ENCODE assay signal across 21 cellular contexts in the genomic region with DNA sequence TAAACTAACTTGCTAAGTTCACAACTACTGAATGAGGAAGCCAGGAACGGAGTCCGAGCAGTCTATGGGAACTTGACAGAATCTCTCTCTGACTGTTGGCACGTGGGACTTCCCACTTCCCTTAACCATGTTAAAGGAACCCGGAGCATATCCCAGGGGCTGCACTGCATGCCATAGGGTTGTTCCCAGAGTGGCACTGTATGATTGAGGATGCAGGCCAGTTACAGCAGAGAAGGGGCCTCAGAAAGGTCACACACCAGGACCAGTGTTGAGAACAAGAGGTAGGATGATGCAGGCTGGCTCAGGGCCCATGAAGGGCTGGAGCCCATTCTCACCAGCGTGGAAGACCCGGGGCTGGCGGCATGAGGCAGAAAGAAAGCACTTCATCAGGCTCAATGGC.
DNase-seq lines count a peak whose midpoint lies in the region; ATAC-seq and TF ChIP-seq lines count a peak whose summit lies in the region.
"Had no signal": no experiment of that assay in that cellular context is flagged by ENCODE, and none has a peak within 500 bp of the region (broad histone marks: within the 10 kb centered on the region; RNA-seq: fewer than 3 reads in every experiment).

No MANE protein-coding gene starts in this region.

- peak; percentile 36 for ATAC-seq in GM18873 (IDR thresholded peaks at IDR 0.05; ENCODE audit: low FRiP score, unreplicated experiment)
- no peak for ATAC-seq in left colon
- ATAC-seq in CD8-positive, alpha-beta T cell, result no peak
- ATAC-seq: A549, psoas muscle, WTC11 had no signal

- no peak for TF ChIP-seq CTCF in left ventricle myocardium inferior (IDR thresholded peaks at IDR 0.05; ENCODE audit: borderline replicate concordance)
- TF ChIP-seq CTCF in CD8-positive, alpha-beta T cell (IDR thresholded peaks at IDR 0.05), result no peak

- CTCF ChIA-PET in CD8-positive, alpha-beta T cell (lab: Charles Lee), result no interaction called here

- no peaks in the 10 kb centered on the region for H3K27me3 ChIP-seq in left ventricle myocardium inferior (ENCODE audit: low read depth)
- H3K27me3 ChIP-seq in CD8-positive, alpha-beta T cell (ENCODE audit: insufficient read depth, low read length), result no peaks in the 10 kb centered on the region
- H3K27me3 ChIP-seq: breast epithelium, Peyer's patch, spleen had no signal

- peak overlapping the region; percentile 57 for H3K27ac ChIP-seq in left ventricle myocardium inferior (replicated peaks)
- no peak overlapping the region for H3K27ac ChIP-seq in CD8-positive, alpha-beta T cell (ENCODE audit: low read depth, low read length)
- H3K27ac ChIP-seq: A549, breast epithelium, Peyer's patch, psoas muscle, spleen had no signal

- H3K36me3 Mint-ChIP-seq in CD8-positive, alpha-beta T cell, result no peaks in the 10 kb centered on the region
- H3K36me3 Mint-ChIP-seq: CD14-positive monocyte, WTC11 had no signal

- DNase-seq in Ammon's horn (ENCODE audit: low spot score) (peak; percentile 34), MV-4-11 (lab: John Stamatoyannopoulos, UW) (peak; percentile 78), left ventricle myocardium inferior (no peak), left colon (no peak), amniotic stem cell (lab: John Stamatoyannopoulos, UW) (no peak), NCI-H128 (lab: John Stamatoyannopoulos, UW; ENCODE audit: unreplicated experiment) (no peak)
- no peak for DNase-seq in CD8-positive, alpha-beta T cell
- DNase-seq: activated CD4-positive, alpha-beta T cell treated with anti-CD3 and anti-CD28 coated beads, Interleukin-2, amount 50 U/mL, for 48 hours; activated gamma-delta T cell; H7; NCI-H1694 treated with DMSO at 0.1 percent for 48 hours; NCI-H2227 treated with DMSO at 0.1 percent for 48 hours; Peyer's patch; psoas muscle; spleen; stimulated activated CD4-positive, alpha-beta T cell treated with anti-CD3 and anti-CD28 coated beads, Interleukin-4, amount 100 ng/mL, for 4 hours had no signal

- POLR2A ChIA-PET in CD8-positive, alpha-beta T cell (lab: Charles Lee), result no interaction called here

- no peaks in the 10 kb centered on the region for H3K9me3 ChIP-seq in left ventricle myocardium inferior (replicated peaks)
- H3K9me3 ChIP-seq in CD8-positive, alpha-beta T cell (ENCODE audit: low read length), result no peaks in the 10 kb centered on the region
- H3K9me3 ChIP-seq: A549, breast epithelium, Peyer's patch, psoas muscle, spleen had no signal

- no peaks in the 10 kb centered on the region for H3K4me1 Mint-ChIP-seq in CD8-positive, alpha-beta T cell (ENCODE audit: low read depth)
- H3K4me1 Mint-ChIP-seq: WTC11 had no signal

- H3K4me3 Mint-ChIP-seq in CD8-positive, alpha-beta T cell, result no peak overlapping the region
- H3K4me3 Mint-ChIP-seq: CD14-positive monocyte, WTC11 had no signal

- peaks cover 64% of the 10 kb centered on the region for H3K4me1 ChIP-seq in left ventricle myocardium inferior
- no peaks in the 10 kb centered on the region for H3K4me1 ChIP-seq in CD8-positive, alpha-beta T cell (ENCODE audit: insufficient read depth, low read length)
- H3K4me1 ChIP-seq: A549, breast epithelium, Peyer's patch, psoas muscle, spleen had no signal

- intact Hi-C loops in left ventricle myocardium inferior (cut with micrococcal nuclease) (no loop called here), left colon (cut with DNase I, micrococcal nuclease) (no loop called here)
- intact Hi-C loops in CD8-positive, alpha-beta T cell (cut with DNase I, micrococcal nuclease), result no loop called here

- H3K27ac Mint-ChIP-seq in CD8-positive, alpha-beta T cell, result no peak overlapping the region
- H3K27ac Mint-ChIP-seq: WTC11 had no signal

- no peak overlapping the region for H3K4me3 ChIP-seq in left ventricle myocardium inferior
- no peak overlapping the region for H3K4me3 ChIP-seq in CD8-positive, alpha-beta T cell (ENCODE audit: low read depth, low read length)
- H3K4me3 ChIP-seq: A549, breast epithelium, Peyer's patch, psoas muscle, spleen had no signal

- no peaks in the 10 kb centered on the region for H3K36me3 ChIP-seq in left ventricle myocardium inferior
- H3K36me3 ChIP-seq in CD8-positive, alpha-beta T cell (ENCODE audit: insufficient read depth, low read length), result no peaks in the 10 kb centered on the region
- H3K36me3 ChIP-seq: breast epithelium, Peyer's patch, spleen had no signal

- no peaks in the 10 kb centered on the region for H3K27me3 Mint-ChIP-seq in CD8-positive, alpha-beta T cell (ENCODE audit: low read depth)

- no peaks in the 10 kb centered on the region for H3K9me3 Mint-ChIP-seq in CD8-positive, alpha-beta T cell
- H3K9me3 Mint-ChIP-seq: WTC11 had no signal

Comparison
In these comparisons a context has a peak if more than half of its experiments do, and no peak if none do; other contexts are left out.
1. DNase-seq: peak in Ammon's horn (single experiment) and MV-4-11 (single experiment); none in left ventricle myocardium inferior (single experiment), left colon (0 of 2), amniotic stem cell (single experiment), NCI-H128 (single experiment) and CD8-positive, alpha-beta T cell (0 of 7).